ENCODE assay signal across 28 cellular contexts in the genomic region with DNA sequence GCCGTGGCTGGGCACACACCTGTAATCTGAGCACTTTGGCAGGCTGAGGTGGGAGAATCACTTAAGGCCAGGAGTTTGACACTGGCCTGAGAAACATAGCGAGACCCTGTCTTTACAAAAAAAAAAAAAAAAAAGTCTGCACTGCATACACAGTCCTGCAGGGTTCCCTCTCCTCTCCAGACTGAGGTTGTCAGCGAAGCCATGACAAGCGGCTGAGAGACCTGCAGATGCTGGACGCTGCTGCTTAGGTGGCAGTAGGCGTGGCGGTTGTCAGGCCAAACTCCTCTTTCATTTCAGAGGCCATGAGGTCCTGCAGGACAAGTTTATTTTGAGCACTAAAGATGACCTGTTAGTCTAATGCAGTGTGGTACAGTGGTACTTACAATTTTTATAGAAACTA.
"Had no signal": no experiment of that assay in that cellular context is flagged by ENCODE, and none has a peak within 500 bp of the region (broad histone marks: within the 10 kb centered on the region; RNA-seq: fewer than 3 reads in every experiment).

No MANE protein-coding gene starts in this region.

- H3K4me1 Mint-ChIP-seq: naive B cell had no signal

- H3K4me3 ChIP-seq: hepatocyte, left lung, lower lobe of right lung, ovary, right atrium auricular region, skin epidermis, stomach, testis, thyroid gland, transverse colon, upper lobe of left lung, vagina had no signal

- H3K4me3 Mint-ChIP-seq: immature natural killer cell; natural killer cell; stimulated activated naive B cell treated with anti-CD40 and anti-IgM and Interleukin-4, amounts not matched to agents 10 μg/mL and 1 μg/mL and 100 μg/mL, for 72 hours had no signal

- H3K27me3 Mint-ChIP-seq: naive B cell; progenitor cell of endocrine pancreas; stimulated activated naive B cell treated with anti-CD40 and anti-IgM and Interleukin-4, amounts not matched to agents 10 μg/mL and 1 μg/mL and 100 μg/mL, for 72 hours had no signal

- H3K9me3 ChIP-seq: left lung, lower lobe of right lung, ovary, right atrium auricular region, stomach, testis, thyroid gland, transverse colon, upper lobe of left lung, vagina had no signal

- H3K36me3 ChIP-seq: ovary had no signal

- H3K4me1 ChIP-seq: left lung, lower lobe of right lung, testis, thyroid gland, transverse colon, vagina had no signal

- H3K27ac ChIP-seq: hepatocyte, left lung, lower lobe of right lung, ovary, right atrium auricular region, skin epidermis, stomach, testis, thyroid gland, transverse colon, upper lobe of left lung, vagina had no signal

- H3K27me3 ChIP-seq: hepatocyte, left lung, ovary, right atrium auricular region, stomach, testis, thyroid gland, transverse colon, upper lobe of left lung, vagina had no signal

- H2AFZ ChIP-seq: hepatocyte had no signal

- H3K4me2 ChIP-seq: hepatocyte had no signal

- H3K27ac Mint-ChIP-seq: progenitor cell of endocrine pancreas; stimulated activated naive B cell treated with anti-CD40 and anti-IgM and Interleukin-4, amounts not matched to agents 10 μg/mL and 1 μg/mL and 100 μg/mL, for 72 hours had no signal

- DNase-seq: immature natural killer cell; kidney; left colon; left lung; lower lobe of right lung; mammary epithelial cell; mesenchymal stem cell; naive B cell; natural killer cell; ovary; stimulated activated CD4-positive, alpha-beta T cell treated with anti-CD3 and anti-CD28 coated beads, Interleukin-12 subunit alpha, Interleukin-12 subunit beta, amount 100 ng/mL, for 4 hours; stimulated activated CD4-positive, alpha-beta T cell treated with anti-CD3 and anti-CD28 coated beads, Interleukin-15, amount 100 ng/mL, for 24 hours; stimulated activated CD4-positive, alpha-beta T cell treated with anti-CD3 and anti-CD28 coated beads, Interleukin-2, amount 100 ng/mL, for 24 hours; stimulated activated CD4-positive, alpha-beta T cell treated with anti-CD3 and anti-CD28 coated beads, Interleukin-4, amount 100 ng/mL, for 1 hour; stimulated activated naive B cell treated with anti-CD40 and anti-IgM and Interleukin-4, amounts not matched to agents 10 μg/mL and 1 μg/mL and 100 μg/mL, for 72 hours; stimulated activated naive CD8-positive, alpha-beta T cell treated with anti-CD3 and anti-CD28 coated beads, Interleukin-15, Interleukin-2, amounts not matched to agents 100 U/mL and 50 U/mL, for 24 hours; stomach; testis; thyroid gland; transverse colon; upper lobe of left lung had no signal

- FAIRE-seq: islet of Langerhans, kidney had no signal

- H3K79me2 ChIP-seq: hepatocyte had no signal

- ATAC-seq: left colon; left lung; lower lobe of right lung; sciatic nerve; stimulated activated naive B cell treated with anti-CD40 and anti-IgM and Interleukin-4, amounts not matched to agents 10 μg/mL and 1 μg/mL and 100 μg/mL, for 72 hours had no signal

- H3K9me3 Mint-ChIP-seq: immature natural killer cell, natural killer cell had no signal
